16 cellular contexts compared by ENCODE assay signal in the genomic region with DNA sequence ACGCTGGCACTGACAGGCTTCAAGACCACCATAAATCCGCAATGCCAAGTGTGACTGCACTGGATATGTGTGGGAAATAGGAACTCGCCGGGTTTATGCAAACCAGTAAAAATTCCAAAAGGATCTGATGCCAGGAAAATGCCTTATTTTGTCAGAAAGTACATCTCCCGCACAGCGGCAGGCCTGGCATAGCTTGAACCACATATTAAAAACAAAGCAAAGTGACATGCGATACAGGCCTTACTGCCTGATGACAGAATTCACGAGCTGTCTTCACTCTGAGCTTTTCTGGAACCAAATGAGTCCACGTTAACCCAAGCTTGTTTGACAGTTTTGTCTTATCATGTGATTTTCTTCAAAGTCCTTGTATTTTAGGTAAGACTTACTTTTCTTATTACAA.
A peak's percentile ranks its signal among the peaks of the same experiment; 100 is the strongest.
DNase-seq lines count a peak whose midpoint lies in the region; ATAC-seq and TF ChIP-seq lines count a peak whose summit lies in the region.
"Had no signal": no experiment of that assay in that cellular context is flagged by ENCODE, and none has a peak within 500 bp of the region (broad histone marks: within the 10 kb centered on the region; RNA-seq: fewer than 3 reads in every experiment).

No MANE protein-coding gene starts in this region.

- WGBS in aorta, 2 donors, result 35 to 43% methylated on average over 9 of the region's 9 CpGs

- H3K27me3 ChIP-seq in AG04450 (ENCODE audit: control insufficient read depth, insufficient read depth, low read length) (no peaks in the 10 kb centered on the region), upper lobe of right lung (no peaks in the 10 kb centered on the region), aorta (ENCODE audit: control insufficient read depth in 1 of 2, insufficient read depth in 2 of 2, low read length in 1 of 2) (no peaks in the 10 kb centered on the region)

- POLR2A ChIA-PET in AG04450 (lab: Yijun Ruan, JAX), result no interaction called here

- peak overlapping the region; percentile 9 for H3K4me3 Mint-ChIP-seq in chondrocyte (ENCODE audit: unreplicated experiment)
- H3K4me3 Mint-ChIP-seq: CD4-positive, alpha-beta T cell; H9; IgD-negative memory B cell had no signal

- H3K9me3 Mint-ChIP-seq in chondrocyte (ENCODE audit: low read depth), result no peaks in the 10 kb centered on the region
- H3K9me3 Mint-ChIP-seq: CD4-positive, alpha-beta T cell; H9; IgD-negative memory B cell had no signal

- intact Hi-C loops in upper lobe of right lung (cut with DNase I) (no loop called here), aorta (cut with DNase I) (no loop called here)

- no peaks in the 10 kb centered on the region for H3K4me1 ChIP-seq in upper lobe of right lung
- peaks cover under 1 to 2% of the 10 kb centered on the region in 2 donors for H3K4me1 ChIP-seq in aorta (ENCODE audit: control insufficient read depth in 1 of 2, insufficient read depth in 2 of 2, low read length in 2 of 2)

- no peak for ATAC-seq in upper lobe of right lung
- no peak for ATAC-seq in aorta (ENCODE audit: low FRiP score)
- ATAC-seq: GM12878 had no signal

- H3K4me3 ChIP-seq in AG04450 (ENCODE audit: low read depth, low read length) (peak overlapping the region; percentile 26; the same call in 1 of the 2 replicates), upper lobe of right lung (peak overlapping the region; percentile 2), aorta (ENCODE audit: low read length in 2 of 2) (no peak overlapping the region)
- H3K4me3 ChIP-seq: GM12878 had no signal

- DNase-seq in AG04450 (ENCODE audit: low read depth, low spot score) (no peak), chondrocyte (ENCODE audit: low spot score) (no peak), left kidney (ENCODE audit: low read depth, low spot score) (peak; percentile 36), upper lobe of right lung (no peak), hepatic stellate cell (ENCODE audit: low spot score) (no peak), aorta (no peak), SK-N-DZ (ENCODE audit: low spot score) (no peak)
- DNase-seq: 8988T; AML-193; Caco-2; CD4-positive, alpha-beta T cell; DMS79; H9 had no signal

- no peaks in the 10 kb centered on the region for H3K36me3 Mint-ChIP-seq in chondrocyte (ENCODE audit: low read depth)
- H3K36me3 Mint-ChIP-seq: IgD-negative memory B cell had no signal

- no peaks in the 10 kb centered on the region for H3K27me3 Mint-ChIP-seq in chondrocyte (ENCODE audit: low read depth)

- H3K27ac ChIP-seq in AG04450 (ENCODE audit: low read depth, low read length), result no peak overlapping the region
- H3K27ac ChIP-seq in upper lobe of right lung, result no peak overlapping the region
- H3K27ac ChIP-seq in aorta (ENCODE audit: low read depth in 1 of 2, low read length in 2 of 2), result no peak overlapping the region
- H3K27ac ChIP-seq: C4-2B had no signal

- no peaks in the 10 kb centered on the region for H3K9me3 ChIP-seq in AG04450 (ENCODE audit: control insufficient read depth, insufficient read depth, low read length)
- no peaks in the 10 kb centered on the region for H3K9me3 ChIP-seq in upper lobe of right lung
- no peaks in the 10 kb centered on the region for H3K9me3 ChIP-seq in aorta (ENCODE audit: control insufficient read depth, low read length)
- H3K9me3 ChIP-seq: Caco-2 had no signal

- CTCF ChIA-PET in AG04450 (lab: Charles Lee), result interaction anchor here (1.6 kb wide), 1 partner anchor 206 kb away, joined by 3 read pairs; no protein-coding TSS in a partner anchor

- no peak for TF ChIP-seq CTCF in AG04450 (IDR thresholded peaks at IDR 0.05; ENCODE audit: low read depth, low read length)
- no peak for TF ChIP-seq CTCF in chondrocyte (IDR thresholded peaks at IDR 0.05)
- TF ChIP-seq CTCF in upper lobe of right lung (IDR thresholded peaks at IDR 0.05), result no peak

- peak overlapping the region; percentile 52 for H3K27ac Mint-ChIP-seq in chondrocyte (ENCODE audit: unreplicated experiment)
- H3K27ac Mint-ChIP-seq: CD4-positive, alpha-beta T cell; H9; IgD-negative memory B cell had no signal

- H3K4me1 Mint-ChIP-seq in chondrocyte (ENCODE audit: low read depth), result peaks cover 26% of the 10 kb centered on the region
- H3K4me1 Mint-ChIP-seq: H9, IgD-negative memory B cell had no signal

- no peaks in the 10 kb centered on the region for H3K36me3 ChIP-seq in upper lobe of right lung
- H3K36me3 ChIP-seq in aorta (ENCODE audit: control insufficient read depth in 1 of 2, insufficient read depth in 2 of 2, low read length in 1 of 2), result no peaks in the 10 kb centered on the region

Comparison
In these comparisons a context has a peak if more than half of its experiments do, and no peak if none do; other contexts are left out.
1. H3K4me3 ChIP-seq: peak in AG04450 (single experiment) and upper lobe of right lung (single experiment); none in aorta (0 of 2).